In genomic region chr10:119834188-119834587, GRCh38 we compare ENCODE assay signal across 13 cellular contexts. TPM values are rescaled to one million over a fixed set of nuclear protein-coding genes. Genes with fewer than 3 reads are reported as not detected.
DNase-seq lines count a peak whose midpoint lies in the region; ATAC-seq and TF ChIP-seq lines count a peak whose summit lies in the region.
"Had no signal": no experiment of that assay in that cellular context is flagged by ENCODE, and none has a peak within 500 bp of the region (broad histone marks: within the 10 kb centered on the region; RNA-seq: fewer than 3 reads in every experiment).

No MANE protein-coding gene starts in this region.

- H3K79me2 ChIP-seq in smooth muscle cell (ENCODE audit: low read depth), result peaks cover 2% of the 10 kb centered on the region

- peaks cover 27% of the 10 kb centered on the region for H3K4me1 Mint-ChIP-seq in activated T-cell treated with anti-CD3 and anti-CD28 coated beads, Interleukin-2, amount 50 U/mL, for 4 hours (ENCODE audit: low read depth)
- peaks cover 19% of the 10 kb centered on the region for H3K4me1 Mint-ChIP-seq in activated T-helper 2 cell treated with anti-CD3 and anti-CD28 coated beads, Interferon-gamma antibody, Interleukin-2, Interleukin-4, amounts not matched to agents 10 μg/mL and 5 μg/mL and 100 μg/mL, durations not matched to agents 14 hours and 24 hours and 36 hours (ENCODE audit: low read depth)

- no peak overlapping the region for H2AFZ ChIP-seq in smooth muscle cell (ENCODE audit: low read depth)

- TF ChIP-seq CTCF in smooth muscle cell (IDR thresholded peaks at IDR 0.05; ENCODE audit: borderline replicate concordance, insufficient read depth, poor library complexity, severe bottlenecking) (no peak), gastroesophageal sphincter (IDR thresholded peaks at IDR 0.05) (no peak)

- H3K27me3 ChIP-seq in smooth muscle cell (ENCODE audit: low read depth), result no peaks in the 10 kb centered on the region
- H3K27me3 ChIP-seq in gastroesophageal sphincter, result no peaks in the 10 kb centered on the region
- H3K27me3 ChIP-seq: cardiac muscle cell, left lung had no signal

- H3K9ac ChIP-seq in smooth muscle cell (ENCODE audit: low read depth), result no peak overlapping the region

- no peaks in the 10 kb centered on the region for H3K4me1 ChIP-seq in smooth muscle cell (ENCODE audit: low read depth)
- H3K4me1 ChIP-seq in gastroesophageal sphincter, result peaks cover 0 to 5% (median 0%) of the 10 kb centered on the region in 3 donors
- H3K4me1 ChIP-seq: left lung had no signal

- TF ChIP-seq POLR2A in gastroesophageal sphincter (IDR thresholded peaks at IDR 0.05), result no peak

- H3K9me3 Mint-ChIP-seq in activated T-cell treated with anti-CD3 and anti-CD28 coated beads, Interleukin-2, amount 50 U/mL, for 4 hours, result peaks cover 6% of the 10 kb centered on the region
- peaks cover 14% of the 10 kb centered on the region for H3K9me3 Mint-ChIP-seq in activated T-helper 2 cell treated with anti-CD3 and anti-CD28 coated beads, Interferon-gamma antibody, Interleukin-2, Interleukin-4, amounts not matched to agents 10 μg/mL and 5 μg/mL and 100 μg/mL, durations not matched to agents 14 hours and 24 hours and 36 hours

- H3K4me3 ChIP-seq in smooth muscle cell (no peak overlapping the region), gastroesophageal sphincter (no peak overlapping the region)
- H3K4me3 ChIP-seq: cardiac muscle cell, left lung had no signal

- no peaks in the 10 kb centered on the region for H3K9me3 ChIP-seq in smooth muscle cell (replicated peaks; ENCODE audit: low read depth)
- no peaks in the 10 kb centered on the region for H3K9me3 ChIP-seq in gastroesophageal sphincter
- H3K9me3 ChIP-seq: left lung had no signal

- H3K4me3 Mint-ChIP-seq in activated T-cell treated with anti-CD3 and anti-CD28 coated beads, Interleukin-2, amount 50 U/mL, for 4 hours, result no peak overlapping the region
- H3K4me3 Mint-ChIP-seq in activated T-helper 2 cell treated with anti-CD3 and anti-CD28 coated beads, Interferon-gamma antibody, Interleukin-2, Interleukin-4, amounts not matched to agents 10 μg/mL and 5 μg/mL and 100 μg/mL, durations not matched to agents 14 hours and 24 hours and 36 hours (ENCODE audit: low read depth), result no peak overlapping the region

- peaks cover 43% of the 10 kb centered on the region for H3K36me3 ChIP-seq in smooth muscle cell (ENCODE audit: low read depth)
- H3K36me3 ChIP-seq in gastroesophageal sphincter, result peaks cover 14 to 98% of the 10 kb centered on the region in 2 donors

- intact Hi-C loops in activated T-helper 2 cell treated with anti-CD3 and anti-CD28 coated beads, Interferon-gamma antibody, Interleukin-2, Interleukin-4, amounts not matched to agents 10 μg/mL and 5 μg/mL and 100 μg/mL, durations not matched to agents 14 hours and 24 hours and 36 hours (cut with micrococcal nuclease), result loop anchor here (1.0 to 5.0 kb wide), 3 partner anchors 84 to 337 kb away; no protein-coding TSS in a partner anchor

- no peak for DNase-seq in activated T-cell treated with anti-CD3 and anti-CD28 coated beads, Interleukin-2, amount 50 U/mL, for 4 hours
- DNase-seq in activated T-cell treated with anti-CD3 and anti-CD28 coated beads for 4 hours (no peak), M059J (ENCODE audit: low read depth) (peak; percentile 41), smooth muscle cell (lab: John Stamatoyannopoulos, UW; ENCODE audit: unreplicated experiment) (no peak), superior temporal gyrus (ENCODE audit: extremely low spot score) (no peak)
- no peak for DNase-seq in activated T-helper 2 cell treated with anti-CD3 and anti-CD28 coated beads, Interferon-gamma antibody, Interleukin-2, Interleukin-4, amounts not matched to agents 10 μg/mL and 5 μg/mL and 100 μg/mL, durations not matched to agents 14 hours and 24 hours and 36 hours (ENCODE audit: low spot score)
- DNase-seq: DND-41, left lung, NCI-H2081 treated with DMSO at 0.1 percent for 48 hours, small intestine had no signal

- WGBS in smooth muscle cell (ENCODE audit: low lambda C conversion rate), result 75% methylated on average over 4 of the region's 4 CpGs
- WGBS in gastroesophageal sphincter (ENCODE audit: low coverage in 1 of 2), 2 donors, result 91 to 96% methylated on average over 4 of the region's 4 CpGs

- no peak overlapping the region for H3K4me2 ChIP-seq in smooth muscle cell

- no peak for TF ChIP-seq EP300 in gastroesophageal sphincter (IDR thresholded peaks at IDR 0.05)

- H3K27me3 Mint-ChIP-seq in activated T-cell treated with anti-CD3 and anti-CD28 coated beads, Interleukin-2, amount 50 U/mL, for 4 hours (ENCODE audit: low read depth), result no peaks in the 10 kb centered on the region
- no peaks in the 10 kb centered on the region for H3K27me3 Mint-ChIP-seq in activated T-helper 2 cell treated with anti-CD3 and anti-CD28 coated beads, Interferon-gamma antibody, Interleukin-2, Interleukin-4, amounts not matched to agents 10 μg/mL and 5 μg/mL and 100 μg/mL, durations not matched to agents 14 hours and 24 hours and 36 hours (ENCODE audit: low read depth)

- peaks cover 3% of the 10 kb centered on the region for H3F3A ChIP-seq in smooth muscle cell (ENCODE audit: low read depth)

- H3K27ac ChIP-seq in smooth muscle cell (ENCODE audit: low read depth) (peak overlapping the region; percentile 29), gastroesophageal sphincter (no peak overlapping the region)
- H3K27ac ChIP-seq: cardiac muscle cell, left lung had no signal

- H3K27ac Mint-ChIP-seq in activated T-helper 2 cell treated with anti-CD3 and anti-CD28 coated beads, Interferon-gamma antibody, Interleukin-2, Interleukin-4, amounts not matched to agents 10 μg/mL and 5 μg/mL and 100 μg/mL, durations not matched to agents 14 hours and 24 hours and 36 hours, result peak overlapping the region; percentile 47

- peaks cover 74% of the 10 kb centered on the region for H3K36me3 Mint-ChIP-seq in activated T-cell treated with anti-CD3 and anti-CD28 coated beads, Interleukin-2, amount 50 U/mL, for 4 hours (ENCODE audit: insufficient read depth)
- peaks cover 96% of the 10 kb centered on the region for H3K36me3 Mint-ChIP-seq in activated T-helper 2 cell treated with anti-CD3 and anti-CD28 coated beads, Interferon-gamma antibody, Interleukin-2, Interleukin-4, amounts not matched to agents 10 μg/mL and 5 μg/mL and 100 μg/mL, durations not matched to agents 14 hours and 24 hours and 36 hours (ENCODE audit: low read depth)

- no peaks in the 10 kb centered on the region for H4K20me1 ChIP-seq in smooth muscle cell (ENCODE audit: low read depth)

- peak; percentile 86 for ATAC-seq in activated T-cell treated with anti-CD3 and anti-CD28 coated beads, Interleukin-2, amount 50 U/mL, for 4 hours
- no peak for ATAC-seq in gastroesophageal sphincter
- no peak for ATAC-seq in HG02571 (IDR thresholded peaks at IDR 0.05; ENCODE audit: unreplicated experiment)
- ATAC-seq: left lung had no signal

RNA-seq across cellular contexts. Expression of gene MCMBP, which starts 38.5 kb away (rescaled TPM):
- total RNA-seq in activated T-cell treated with anti-CD3 and anti-CD28 coated beads, Interleukin-2, amount 50 U/mL, for 4 hours, result 100 to 1,000 TPM; 135 to 158 (median 142) TPM
- total RNA-seq in M059J (2014; rRNA removed; shearing (Covaris generic)), result 53.1 and 83.4 TPM in 2 replicates
- 94.6 and 99.4 TPM in 2 replicates for total RNA-seq in activated T-helper 2 cell treated with anti-CD3 and anti-CD28 coated beads, Interferon-gamma antibody, Interleukin-2, Interleukin-4, amounts not matched to agents 10 μg/mL and 5 μg/mL and 100 μg/mL, durations not matched to agents 14 hours and 24 hours and 36 hours
- total RNA-seq in smooth muscle cell, result 46.2 and 57.4 TPM in 2 replicates
- polyA plus RNA-seq in smooth muscle cell, result 33.2 and 42.5 TPM in 2 replicates
- 10 to 100 TPM; 45.0 to 68.0 (median 54.8) TPM for total RNA-seq in gastroesophageal sphincter

RNA-seq across cellular contexts. Expression of gene SEC23IP, which starts 58.3 kb away (rescaled TPM):
- 10 to 100 TPM; 75.4 to 80.3 (median 80.2) TPM for total RNA-seq in activated T-cell treated with anti-CD3 and anti-CD28 coated beads, Interleukin-2, amount 50 U/mL, for 4 hours
- 27.8 and 32.2 TPM in 2 replicates for total RNA-seq in M059J (2014; rRNA removed; shearing (Covaris generic))
- 85.9 and 87.4 TPM in 2 replicates for total RNA-seq in activated T-helper 2 cell treated with anti-CD3 and anti-CD28 coated beads, Interferon-gamma antibody, Interleukin-2, Interleukin-4, amounts not matched to agents 10 μg/mL and 5 μg/mL and 100 μg/mL, durations not matched to agents 14 hours and 24 hours and 36 hours
- total RNA-seq in smooth muscle cell (33.0 and 35.9 TPM in 2 replicates), gastroesophageal sphincter (10 to 100 TPM; 15.4 to 51.3 (median 31.1) TPM)
- polyA plus RNA-seq in smooth muscle cell, result 39.2 and 49.4 TPM in 2 replicates

Comparison
In these comparisons a context has a peak if more than half of its experiments do, and no peak if none do; other contexts are left out.
1. ATAC-seq: peak in activated T-cell treated with anti-CD3 and anti-CD28 coated beads, Interleukin-2, amount 50 U/mL, for 4 hours (2 of 2); none in gastroesophageal sphincter (single experiment) and HG02571 (single experiment).